Comparison of ENCODE assay signal across 10 cellular contexts in the genomic region with DNA sequence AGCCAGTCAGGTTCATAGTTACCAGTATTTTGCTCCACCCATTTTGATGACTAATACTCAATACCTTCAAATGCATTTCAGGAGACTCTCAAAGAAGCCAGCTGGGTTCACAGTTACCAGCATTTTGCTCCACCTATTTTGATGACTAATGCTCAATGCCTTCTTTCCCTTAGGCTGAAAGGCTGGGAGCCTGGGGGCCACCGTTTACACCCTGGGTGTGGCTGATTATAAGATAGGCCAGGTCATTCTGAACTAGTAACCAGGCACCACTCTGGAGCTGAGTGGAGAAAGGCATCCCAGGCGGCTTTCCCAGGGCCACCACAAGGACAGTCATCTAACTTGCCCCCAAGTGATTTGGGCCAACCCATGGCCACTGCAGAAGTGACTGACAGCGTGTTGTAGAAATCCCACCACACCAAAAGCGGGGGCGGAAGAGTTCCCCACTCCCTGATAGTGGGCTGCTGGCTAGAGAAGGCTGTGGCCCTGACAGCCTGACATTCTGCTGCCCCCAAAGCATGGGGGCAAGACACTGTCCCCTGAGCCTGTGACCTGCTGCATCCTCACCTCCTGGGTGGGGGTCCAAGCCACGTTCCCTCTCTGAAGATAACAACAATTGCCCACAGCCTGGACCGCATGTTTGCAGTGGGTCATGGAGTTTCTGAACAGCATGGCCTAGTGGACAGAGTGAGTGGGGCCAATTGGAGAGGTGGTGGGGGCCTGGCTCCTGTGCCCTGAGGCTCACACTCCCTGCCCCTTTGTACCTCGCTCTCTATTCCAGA. TPM values are rescaled to one million over a fixed set of nuclear protein-coding genes. Genes with fewer than 3 reads are reported as not detected.
DNase-seq lines count a peak whose midpoint lies in the region; ATAC-seq and TF ChIP-seq lines count a peak whose summit lies in the region.
"Had no signal": no experiment of that assay in that cellular context is flagged by ENCODE, and none has a peak within 500 bp of the region (broad histone marks: within the 10 kb centered on the region; RNA-seq: fewer than 3 reads in every experiment).

No MANE protein-coding gene starts in this region.

- H3K9ac ChIP-seq in mesendoderm (ENCODE audit: low read length) = no peak overlapping the region

- DNase-seq in ELF-1 (ENCODE audit: low read depth, low spot score) = peak; percentile 91
- peak; percentile 77 for DNase-seq in MG63
- DNase-seq in dedifferentiated amniotic fluid mesenchymal stem cell (ENCODE audit: extremely low spot score) = peak; percentile 40
- peak; percentile 97 for DNase-seq in mesendoderm
- no peak for DNase-seq in dorsolateral prefrontal cortex
- DNase-seq in hypothalamus (lab: John Stamatoyannopoulos, UW) = no peak
- no peak for DNase-seq in prostate gland (ENCODE audit: low spot score)

- no peak for TF ChIP-seq CTCF in dorsolateral prefrontal cortex (IDR thresholded peaks at IDR 0.05 in 54 of 56, conservative IDR thresholded peaks at IDR 0.05 in 2 of 56; ENCODE audit: low read depth in 1 of 56, partially characterized antibody in 56 of 56)
- no peak for TF ChIP-seq CTCF in prostate gland (IDR thresholded peaks at IDR 0.05)

- H3K27ac ChIP-seq in mesendoderm (ENCODE audit: low read depth, low read length) (peak overlapping the region; percentile 8), dorsolateral prefrontal cortex (no peak overlapping the region), prostate gland (no peak overlapping the region)
- H3K27ac ChIP-seq: neutrophil, SJCRH30 had no signal

- intact Hi-C loops in dorsolateral prefrontal cortex (cut with DNase I) = no loop called here
- intact Hi-C loops in prostate gland (cut with DNase I) = no loop called here

- H3K9me3 ChIP-seq in MG63 (no peaks in the 10 kb centered on the region), prostate gland (no peaks in the 10 kb centered on the region)
- H3K9me3 ChIP-seq: neutrophil, SJCRH30 had no signal

- no peak overlapping the region for H2BK15ac ChIP-seq in mesendoderm (replicated peaks; ENCODE audit: low read depth)

- WGBS in mesendoderm (ENCODE audit: extremely low coverage, insufficient coverage, low lambda C conversion rate) = no CpG with 5 or more reads among the region's 8 CpGs
- 75% methylated on average over 5 of the region's 8 CpGs for whole genome bisulfite sequencing in prostate gland

- no peak for ATAC-seq in GM19324 (IDR thresholded peaks at IDR 0.05; ENCODE audit: low FRiP score, unreplicated experiment)

- no peak overlapping the region for H4K5ac ChIP-seq in mesendoderm (ENCODE audit: low read length)

- no peak overlapping the region for H2AK5ac ChIP-seq in mesendoderm (ENCODE audit: low read length)

- H3K23ac ChIP-seq in mesendoderm (ENCODE audit: low read length) = no peak overlapping the region

- no peak overlapping the region for H3K4me2 ChIP-seq in mesendoderm (ENCODE audit: low read length)

- H3K27me3 ChIP-seq in MG63 (no peaks in the 10 kb centered on the region), mesendoderm (ENCODE audit: insufficient read depth, low read length, poor library complexity) (no peaks in the 10 kb centered on the region), dorsolateral prefrontal cortex (no peaks in the 10 kb centered on the region), prostate gland (replicated peaks; ENCODE audit: insufficient read depth) (no peaks in the 10 kb centered on the region)
- H3K27me3 ChIP-seq: neutrophil, SJCRH30 had no signal

- H3K36me3 ChIP-seq in MG63 (no peaks in the 10 kb centered on the region), mesendoderm (ENCODE audit: control insufficient read depth, insufficient read depth, low read length) (no peaks in the 10 kb centered on the region), prostate gland (no peaks in the 10 kb centered on the region)
- H3K36me3 ChIP-seq: neutrophil, SJCRH30 had no signal

- H2BK5ac ChIP-seq in mesendoderm (ENCODE audit: low read length) = no peak overlapping the region

- no peaks in the 10 kb centered on the region for H3K79me2 ChIP-seq in mesendoderm (ENCODE audit: control insufficient read depth, insufficient read depth, low read length)

- no peak overlapping the region for H4K8ac ChIP-seq in mesendoderm (ENCODE audit: low read depth, low read length)

- H3K4me3 ChIP-seq in MG63 (no peak overlapping the region), mesendoderm (ENCODE audit: low read length) (no peak overlapping the region), dorsolateral prefrontal cortex (no peak overlapping the region), prostate gland (no peak overlapping the region)
- H3K4me3 ChIP-seq: SJCRH30 had no signal

- no peak overlapping the region for H3K18ac ChIP-seq in mesendoderm (ENCODE audit: low read length)

- H3K79me1 ChIP-seq in mesendoderm (ENCODE audit: low read length) = no peaks in the 10 kb centered on the region

- peaks cover 13% of the 10 kb centered on the region for H3K4me1 ChIP-seq in mesendoderm (ENCODE audit: control insufficient read depth, low read depth, low read length)
- no peaks in the 10 kb centered on the region for H3K4me1 ChIP-seq in prostate gland (replicated peaks)

- no peak overlapping the region for H2BK120ac ChIP-seq in mesendoderm (ENCODE audit: low read depth, low read length)

- H3K56ac ChIP-seq in mesendoderm (ENCODE audit: low read length) = no peak overlapping the region

- peak overlapping the region; percentile 5 for H3K4ac ChIP-seq in mesendoderm (ENCODE audit: low read depth, low read length)

- TF ChIP-seq POLR2A in prostate gland (IDR thresholded peaks at IDR 0.05) = no peak

RNA-seq across cellular contexts. Expression of a gene that starts 23.0 kb away (rescaled TPM):
- 0.07 TPM in 1 of 2 replicates, not detected in the other for total RNA-seq in MG63 (2014; rRNA removed; shearing (Covaris generic); ENCODE audit: low replicate concordance)
- polyA plus RNA-seq in mesendoderm (2013, experiment 1 of 2) = 2.9 TPM
- 3.2 TPM for polyA plus RNA-seq in mesendoderm (2013, experiment 2 of 2)
- total RNA-seq in dorsolateral prefrontal cortex (10 to 100 TPM in 118 of 120 experiments, 1 to 10 TPM in 2; 8.9 to 49.2 (median 18.9) TPM), prostate gland (1 to 10 TPM; 1.5 to 1.9 TPM)

RNA-seq across cellular contexts. Expression of a gene that starts 58.9 kb away (rescaled TPM):
- total RNA-seq in MG63 (2014; rRNA removed; shearing (Covaris generic); ENCODE audit: low replicate concordance) = not detected in 2 replicates
- polyA plus RNA-seq in mesendoderm (2013, experiment 1 of 2) = not detected
- polyA plus RNA-seq in mesendoderm (2013, experiment 2 of 2) = not detected
- total RNA-seq in dorsolateral prefrontal cortex (under 1 TPM in 1 of 120 experiments, not detected in 119; 0.11 TPM), prostate gland (not detected)
- total RNA-seq: SJCRH30 had no signal

Comparison
In these comparisons a context has a peak if more than half of its experiments do, and no peak if none do; other contexts are left out.
1. DNase-seq: peak in ELF-1 (single experiment), MG63 (single experiment), dedifferentiated amniotic fluid mesenchymal stem cell (single experiment) and mesendoderm (single experiment); none in dorsolateral prefrontal cortex (0 of 10), hypothalamus (0 of 51) and prostate gland (single experiment).